Comparison of ENCODE assay signal across 8 cellular contexts in the genomic region with DNA sequence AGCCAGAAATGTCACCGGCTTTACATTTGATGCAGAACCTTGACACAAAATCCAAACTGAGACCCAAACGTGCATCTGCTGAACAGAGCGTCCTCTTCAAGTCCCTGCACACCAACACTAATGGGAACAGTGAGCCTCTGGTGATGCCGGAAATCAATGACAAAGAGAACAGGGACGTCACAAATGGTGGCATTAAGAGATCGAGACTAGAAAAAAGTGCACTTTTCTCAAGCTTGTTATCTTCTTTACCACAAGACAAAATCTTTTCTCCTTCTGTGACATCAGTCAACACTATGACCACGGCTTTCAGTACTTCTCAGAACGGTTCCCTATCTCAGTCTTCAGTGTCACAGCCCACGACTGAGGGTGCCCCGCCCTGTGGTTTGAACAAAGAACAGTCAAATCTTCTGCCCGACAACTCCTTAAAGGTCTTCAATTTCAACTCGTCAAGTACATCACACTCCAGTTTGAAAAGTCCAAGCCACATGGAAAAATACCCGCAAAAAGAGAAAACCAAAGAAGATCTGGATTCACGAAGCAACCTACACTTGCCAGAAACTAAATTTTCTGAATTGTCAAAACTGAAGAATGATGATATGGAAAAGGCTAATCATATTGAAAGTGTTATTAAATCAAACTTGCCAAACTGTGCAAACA.
DNase-seq lines count a peak whose midpoint lies in the region; ATAC-seq lines count a peak whose summit lies in the region.

No MANE protein-coding gene starts in this region.

- peaks cover 84% of the 10 kb centered on the region for H3K4me1 ChIP-seq in mononuclear cell (ENCODE audit: insufficient read depth, low read length)

- H3K27me3 ChIP-seq in mononuclear cell (ENCODE audit: insufficient read depth, low read length): no peaks in the 10 kb centered on the region

- DNase-seq in CMK (ENCODE audit: low read depth): peak; percentile 83
- peak; percentile 94 for DNase-seq in MV-4-11 (lab: John Stamatoyannopoulos, UW)
- DNase-seq in activated T-cell treated with anti-CD3 and anti-CD28 coated beads for 24 hours (ENCODE audit: low read depth): peak; percentile 78
- DNase-seq in GM03348 (ENCODE audit: low spot score): no peak
- no peak for DNase-seq in NCI-H1105 treated with DMSO at 0.1 percent for 48 hours (lab: John Stamatoyannopoulos, UW)
- no peak for DNase-seq in NCI-H2171 treated with DMSO at 0.1 percent for 48 hours (lab: John Stamatoyannopoulos, UW)

- H3K4me3 ChIP-seq in mononuclear cell (ENCODE audit: low read length): peak overlapping the region; percentile 40

- ATAC-seq in GM21619 (IDR thresholded peaks at IDR 0.05; ENCODE audit: unreplicated experiment): peak; percentile 54

- no peaks in the 10 kb centered on the region for H3K9me3 ChIP-seq in mononuclear cell (ENCODE audit: low read depth, low read length)

Comparison
In these comparisons a context has a peak if more than half of its experiments do, and no peak if none do; other contexts are left out.
1. DNase-seq: peak in CMK (single experiment), MV-4-11 (single experiment) and activated T-cell treated with anti-CD3 and anti-CD28 coated beads for 24 hours (single experiment); none in GM03348 (single experiment), NCI-H1105 treated with DMSO at 0.1 percent for 48 hours (single experiment) and NCI-H2171 treated with DMSO at 0.1 percent for 48 hours (single experiment).